7 cellular contexts compared by ENCODE assay signal in genomic region chr1:10793129-10793651, GRCh38. TPM values are rescaled to one million over a fixed set of nuclear protein-coding genes. Genes with fewer than 3 reads are reported as not detected.
DNase-seq lines count a peak whose midpoint lies in the region; TF ChIP-seq lines count a peak whose summit lies in the region.

No MANE protein-coding gene starts in this region.

- H3K9ac ChIP-seq in endocrine pancreas (ENCODE audit: control insufficient read depth, insufficient read depth, low read length), result no peak overlapping the region

- peaks cover 18% of the 10 kb centered on the region for H3K4me1 Mint-ChIP-seq in progenitor cell of endocrine pancreas (ENCODE audit: low read depth)

- H3K36me3 Mint-ChIP-seq in progenitor cell of endocrine pancreas (ENCODE audit: insufficient read depth), result no peaks in the 10 kb centered on the region

- H3K4me1 ChIP-seq in endocrine pancreas (ENCODE audit: control insufficient read depth, insufficient read depth, low read length), result no peaks in the 10 kb centered on the region

- TF ChIP-seq CTCF in progenitor cell of endocrine pancreas (IDR thresholded peaks at IDR 0.05; ENCODE audit: unreplicated experiment), result no peak

- H3K36me3 ChIP-seq in endocrine pancreas (ENCODE audit: control insufficient read depth, insufficient read depth, low read length), result no peaks in the 10 kb centered on the region

- H3K27me3 ChIP-seq in endocrine pancreas (ENCODE audit: control insufficient read depth, insufficient read depth, low read length), result no peaks in the 10 kb centered on the region

- H3K9me3 ChIP-seq in endocrine pancreas (ENCODE audit: control insufficient read depth, low read length), result no peaks in the 10 kb centered on the region

- DNase-seq in ELR (ENCODE audit: low read depth) (peak; percentile 15), NCI-H460 (ENCODE audit: extremely low read depth, low read depth) (peak; percentile 33), progenitor cell of endocrine pancreas (ENCODE audit: low spot score, unreplicated experiment) (no peak), SKM-1 (lab: John Stamatoyannopoulos, UW; ENCODE audit: unreplicated experiment) (no peak), AML-193 (lab: John Stamatoyannopoulos, UW) (no peak), hippocampal formation (lab: John Stamatoyannopoulos, UW) (no peak)

- peaks cover 14% of the 10 kb centered on the region for H3K27me3 Mint-ChIP-seq in progenitor cell of endocrine pancreas

- no peaks in the 10 kb centered on the region for H3K9me3 Mint-ChIP-seq in progenitor cell of endocrine pancreas (ENCODE audit: low read depth)

- peak overlapping the region; percentile 88 for H3K4me3 Mint-ChIP-seq in progenitor cell of endocrine pancreas (ENCODE audit: low read depth)

- peak overlapping the region; percentile 89 for H3K27ac Mint-ChIP-seq in progenitor cell of endocrine pancreas

- H3K4me3 ChIP-seq in endocrine pancreas (ENCODE audit: control insufficient read depth, insufficient read depth, low read length), result peak overlapping the region; percentile 86

RNA-seq across cellular contexts. Expression of gene CASZ1, which starts 3.3 kb away (rescaled TPM):
- total RNA-seq in NCI-H460 (2014; rRNA removed; shearing (Covaris generic)), result 6.4 and 6.9 TPM in 2 replicates
- polyA plus RNA-seq in NCI-H460 (2014; cell fraction: nucleus; rRNA removed), result 3.0 and 3.4 TPM in 2 replicates
- 23.6 and 28.5 TPM in 2 replicates for total RNA-seq in progenitor cell of endocrine pancreas

Comparison
In these comparisons a context has a peak if more than half of its experiments do, and no peak if none do; other contexts are left out.
1. DNase-seq: peak in ELR (single experiment) and NCI-H460 (single experiment); none in progenitor cell of endocrine pancreas (single experiment), SKM-1 (single experiment), AML-193 (0 of 2) and hippocampal formation (0 of 2).